Comparison of ENCODE assay signal across 14 cellular contexts in genomic region chr12:106141003-106141402, GRCh38. TPM values are rescaled to one million over a fixed set of nuclear protein-coding genes. Genes with fewer than 3 reads are reported as not detected.
DNase-seq lines count a peak whose midpoint lies in the region; ATAC-seq and TF ChIP-seq lines count a peak whose summit lies in the region.
"Had no signal": no experiment of that assay in that cellular context is flagged by ENCODE, and none has a peak within 500 bp of the region (broad histone marks: within the 10 kb centered on the region; RNA-seq: fewer than 3 reads in every experiment).

No MANE protein-coding gene starts in this region.

- H3K4me3 ChIP-seq in Panc1 (ENCODE audit: low read depth in 2 of 2, low read length in 2 of 2), result peak overlapping the region; percentile 54 to 68; a peak in 2 of 4 replicates
- peak overlapping the region in 1 of 2 donors; percentile 82 for H3K4me3 ChIP-seq in neuronal stem cell (ENCODE audit: low read length in 2 of 2)

- ATAC-seq in CD4-positive, alpha-beta T cell (ENCODE audit: poor library complexity), result no peak
- ATAC-seq in Panc1, result no peak
- ATAC-seq: SK-N-SH treated with all-trans-retinoic acid at 6 μM for 48 hours had no signal

- no peak overlapping the region for H4K91ac ChIP-seq in neuronal stem cell (ENCODE audit: low read depth, low read length, poor library complexity)

- H3K79me1 ChIP-seq in neuronal stem cell (ENCODE audit: low read depth, low read length), result peaks cover 10% of the 10 kb centered on the region

- no TSS peak for BruUV-seq in Panc1 (replicated peaks; lab: Mats Ljungman, UMichigan)

- H3K4me3 Mint-ChIP-seq in CD4-positive, alpha-beta T cell, result peak overlapping the region; percentile 28
- peak overlapping the region; percentile 87 for H3K4me3 Mint-ChIP-seq in glutamatergic neuron (ENCODE audit: unreplicated experiment)

- no peak overlapping the region for H2BK120ac ChIP-seq in neuronal stem cell (ENCODE audit: low read depth, low read length)

- no peaks in the 10 kb centered on the region for H3K36me3 Mint-ChIP-seq in CD4-positive, alpha-beta T cell (ENCODE audit: low read depth)
- no peaks in the 10 kb centered on the region for H3K36me3 Mint-ChIP-seq in glutamatergic neuron (ENCODE audit: unreplicated experiment)

- intact Hi-C loops in CD4-positive, alpha-beta T cell (cut with DNase I, micrococcal nuclease), result no loop called here
- intact Hi-C loops in Panc1 (cut with micrococcal nuclease; ENCODE audit: unreplicated experiment), result no loop called here

- H3K9me3 Mint-ChIP-seq in CD4-positive, alpha-beta T cell, result no peaks in the 10 kb centered on the region
- peaks cover 2% of the 10 kb centered on the region for H3K9me3 Mint-ChIP-seq in glutamatergic neuron (ENCODE audit: unreplicated experiment)

- H3K14ac ChIP-seq in neuronal stem cell (ENCODE audit: low read length), result no peak overlapping the region

- H4K8ac ChIP-seq in neuronal stem cell (ENCODE audit: low read depth, low read length), result no peak overlapping the region

- H2AK5ac ChIP-seq in neuronal stem cell (ENCODE audit: low read depth, low read length), result no peak overlapping the region

- TF ChIP-seq CTCF in CD4-positive, alpha-beta T cell (IDR thresholded peaks at IDR 0.05), result no peak
- TF ChIP-seq CTCF in Panc1 (IDR thresholded peaks at IDR 0.05), result no peak
- no peak for TF ChIP-seq CTCF in glutamatergic neuron (IDR thresholded peaks at IDR 0.05; ENCODE audit: partially characterized antibody, unreplicated experiment)

- CTCF ChIA-PET in CD4-positive, alpha-beta T cell (lab: Charles Lee), result no interaction called here
- CTCF ChIA-PET in Panc1 (lab: Charles Lee), result interaction anchor here (1.2 kb wide), 1 partner anchor 83 kb away, joined by 3 read pairs; no protein-coding TSS in a partner anchor
- CTCF ChIA-PET in HEK293T (lab: Yijun Ruan, JAX), result no interaction called here

- in situ Hi-C loops in Panc1 (cut with HindIII; ENCODE audit: low pct_unique_long_range_greater_than_20kb, low sequenced_read_pairs), result no loop called here

- no peak overlapping the region for H2BK12ac ChIP-seq in neuronal stem cell (ENCODE audit: low read length)

- H3K27ac ChIP-seq in CD4-positive, alpha-beta T cell (ENCODE audit: low read depth, low read length), result no peak overlapping the region
- H3K27ac ChIP-seq in Panc1 (ENCODE audit: low read length) (peak overlapping the region; percentile 98), neuronal stem cell (replicated peaks; ENCODE audit: low read length) (no peak overlapping the region)
- H3K27ac ChIP-seq: WERI-Rb-1 had no signal

- no peak overlapping the region for H2AFZ ChIP-seq in neuronal stem cell (ENCODE audit: low read length)

- POLR2A ChIA-PET in CD4-positive, alpha-beta T cell (lab: Charles Lee), result no interaction called here
- POLR2A ChIA-PET in Panc1 (lab: Charles Lee) (interaction anchor here (0.6 kb wide), 1 partner anchor 613 kb away, joined by 11 read pairs; no protein-coding TSS in a partner anchor), HEK293T (lab: Yijun Ruan, JAX) (no interaction called here)

- no peak overlapping the region for H2BK15ac ChIP-seq in neuronal stem cell (ENCODE audit: low read length)

- H3K4me1 ChIP-seq in Panc1 (ENCODE audit: control insufficient read depth, insufficient read depth, low read length), result peaks cover 50% of the 10 kb centered on the region
- peaks cover 14 to 24% of the 10 kb centered on the region in 2 donors for H3K4me1 ChIP-seq in neuronal stem cell (ENCODE audit: control insufficient read depth in 2 of 2, insufficient read depth in 1 of 2, low read depth in 1 of 2, low read length in 2 of 2)

- DNase-seq in CD4-positive, alpha-beta T cell, result no peak
- DNase-seq in Panc1 (ENCODE audit: low read depth, low spot score) (no peak), glutamatergic neuron (no peak), neuronal stem cell (ENCODE audit: low spot score) (no peak), HEK293T (ENCODE audit: extremely low spot score) (no peak)
- no peak for DNase-seq in activated effector memory CD4-positive, alpha-beta T cell treated with Interleukin-2 at 50 U/mL for 16 hours
- DNase-seq in stimulated activated CD4-positive, alpha-beta T cell treated with anti-CD3 and anti-CD28 coated beads, Interleukin-12 subunit alpha, Interleukin-12 subunit beta, amount 100 ng/mL, for 4 hours, result no peak
- no peak for DNase-seq in activated T-cell treated with anti-CD3 and anti-CD28 coated beads, Interleukin-2, amount 50 U/mL, for 1 hour
- DNase-seq: DND-41, MG63, NCI-H2171, WERI-Rb-1 had no signal

- H3K4me1 Mint-ChIP-seq in CD4-positive, alpha-beta T cell (ENCODE audit: low read depth), result peaks cover 13% of the 10 kb centered on the region
- peaks cover 10% of the 10 kb centered on the region for H3K4me1 Mint-ChIP-seq in glutamatergic neuron (ENCODE audit: low read depth, unreplicated experiment)

- H3K36me3 ChIP-seq in Panc1 (ENCODE audit: control insufficient read depth, insufficient read depth, low read length), result no peaks in the 10 kb centered on the region
- H3K36me3 ChIP-seq in neuronal stem cell (replicated peaks in 1 of 2; ENCODE audit: control insufficient read depth in 2 of 2, insufficient read depth in 2 of 2, low read length in 2 of 2), result peaks cover 0 to 8% of the 10 kb centered on the region in 2 donors
- H3K36me3 ChIP-seq: MG63, pancreas, WERI-Rb-1 had no signal

- no peak overlapping the region for H3K9ac ChIP-seq in neuronal stem cell (ENCODE audit: low read depth, low read length, poor library complexity)

- no peaks in the 10 kb centered on the region for H3K9me3 ChIP-seq in CD4-positive, alpha-beta T cell (ENCODE audit: control insufficient read depth, low read length)
- H3K9me3 ChIP-seq in Panc1 (ENCODE audit: control insufficient read depth, insufficient read depth, low read depth, low read length) (no peaks in the 10 kb centered on the region), neuronal stem cell (replicated peaks in 1 of 2; ENCODE audit: control insufficient read depth in 2 of 2, insufficient read depth in 1 of 2, low read depth in 1 of 2, low read length in 2 of 2) (peaks cover 0 to 7% of the 10 kb centered on the region in 2 donors)
- H3K9me3 ChIP-seq: MG63, pancreas had no signal

- H3K4me2 ChIP-seq in neuronal stem cell (ENCODE audit: insufficient read depth, low read length, poor library complexity, severe bottlenecking), result peak overlapping the region; percentile 13

- H3K27me3 ChIP-seq in CD4-positive, alpha-beta T cell (ENCODE audit: control insufficient read depth, insufficient read depth, low read length), result peaks cover 55% of the 10 kb centered on the region
- no peaks in the 10 kb centered on the region for H3K27me3 ChIP-seq in Panc1 (ENCODE audit: control insufficient read depth, insufficient read depth, low read length)
- no peaks in the 10 kb centered on the region for H3K27me3 ChIP-seq in neuronal stem cell (ENCODE audit: control insufficient read depth in 3 of 3, insufficient read depth in 3 of 3, low read depth in 1 of 3, low read length in 3 of 3)
- H3K27me3 ChIP-seq: MG63, pancreas had no signal

- no peak overlapping the region for H3K23ac ChIP-seq in neuronal stem cell (ENCODE audit: low read depth, low read length, poor library complexity)

- H3K27me3 Mint-ChIP-seq in CD4-positive, alpha-beta T cell, result peaks cover 84% of the 10 kb centered on the region
- H3K27me3 Mint-ChIP-seq in glutamatergic neuron (ENCODE audit: unreplicated experiment), result peaks cover 4% of the 10 kb centered on the region

- no peak overlapping the region for H3K4ac ChIP-seq in neuronal stem cell (ENCODE audit: low read length)

- no peak overlapping the region for H3K18ac ChIP-seq in neuronal stem cell (ENCODE audit: low read length)

- no peak overlapping the region for H3K27ac Mint-ChIP-seq in CD4-positive, alpha-beta T cell
- H3K27ac Mint-ChIP-seq in glutamatergic neuron (ENCODE audit: unreplicated experiment), result peak overlapping the region; percentile 43

- no peak overlapping the region for H2BK5ac ChIP-seq in neuronal stem cell (ENCODE audit: low read length)

TF ChIP-seq in HEK293T, 16 proteins besides CTCF, POLR2A, EP300 and RAD21:
- TF ChIP-seq TARDBP (IDR thresholded peaks at IDR 0.05), result no peak

RNA-seq across cellular contexts. Expression of gene NUAK1, which starts 2.2 kb away (rescaled TPM):
- total RNA-seq in CD4-positive, alpha-beta T cell, result under 1 TPM in 1 of 2 experiments, not detected in 1; 0.16 TPM
- 50.3 TPM for total RNA-seq in Panc1 (2021; ENCODE audit: unreplicated experiment)
- polyA plus RNA-seq in Panc1 (2012; ENCODE audit: insufficient read length), result 33.2 TPM
- 18.8 TPM for total RNA-seq in glutamatergic neuron (ENCODE audit: unreplicated experiment)
- polyA plus RNA-seq in neuronal stem cell (2013, experiment 1 of 2), result 13.1 TPM
- 13.4 TPM for polyA plus RNA-seq in neuronal stem cell (2013, experiment 2 of 2)

Comparison
In these comparisons a context has a peak if more than half of its experiments do, and no peak if none do; other contexts are left out.
1. RNA of gene NUAK1, which starts 2.2 kb away (total RNA-seq): 50.3 TPM in Panc1 (single experiment) and 18.8 TPM in glutamatergic neuron (single experiment); 0.16 TPM in CD4-positive, alpha-beta T cell; every median in the first group is over 10 times any median in the second.